In the genomic region with DNA sequence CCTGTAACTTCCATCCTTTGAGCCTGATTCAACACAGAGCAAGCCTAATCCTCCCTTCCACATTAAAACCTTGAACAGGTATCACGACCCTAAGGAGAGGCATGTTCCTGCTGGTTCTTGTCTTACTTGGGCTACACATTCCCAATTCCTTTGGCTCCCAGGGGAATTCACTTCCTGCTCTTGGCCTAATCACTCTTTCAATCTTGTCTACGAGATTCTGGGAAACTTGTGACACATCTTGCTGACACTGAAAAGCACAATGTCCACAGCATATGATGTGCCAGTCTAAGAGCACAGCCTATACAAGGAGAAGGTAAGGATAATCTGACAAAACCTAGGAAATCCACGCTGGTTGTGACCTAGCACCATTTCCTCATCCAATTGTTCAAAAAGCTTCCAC, we compare ENCODE assay signal across 23 cellular contexts.
DNase-seq lines count a peak whose midpoint lies in the region; ATAC-seq, FAIRE-seq and TF ChIP-seq lines count a peak whose summit lies in the region.
"Had no signal": no experiment of that assay in that cellular context is flagged by ENCODE, and none has a peak within 500 bp of the region (broad histone marks: within the 10 kb centered on the region; RNA-seq: fewer than 3 reads in every experiment).

No MANE protein-coding gene starts in this region.

- H3K27me3 Mint-ChIP-seq in GM23338 (ENCODE audit: insufficient read depth, low read depth, poor library complexity) = peaks cover 5% of the 10 kb centered on the region
- H3K27me3 Mint-ChIP-seq: activated T-cell treated with anti-CD3 and anti-CD28 coated beads, Interleukin-2, amount 50 U/mL, for 24 hours; IgD-negative memory B cell; T-helper 17 cell had no signal

- H3K27me3 ChIP-seq in GM23338 (ENCODE audit: insufficient read depth) (no peaks in the 10 kb centered on the region), bronchial epithelial cell (ENCODE audit: control insufficient read depth, insufficient read depth, low read length) (no peaks in the 10 kb centered on the region), HepG2 (ENCODE audit: control insufficient read depth in 1 of 2, insufficient read depth in 2 of 2, low read length in 2 of 2) (no peaks in the 10 kb centered on the region)
- H3K27me3 ChIP-seq: colonic mucosa had no signal

- POLR2A ChIA-PET in HepG2 (lab: Yijun Ruan, JAX) = no interaction called here

- TF ChIP-seq RAD21 in HepG2 (CRISPR knock-in tag; IDR thresholded peaks at IDR 0.05) = no peak

- no peak for ATAC-seq in GM23338
- no peak for ATAC-seq in HG03196 (IDR thresholded peaks at IDR 0.05; ENCODE audit: unreplicated experiment)
- no peak for ATAC-seq in HepG2
- no peak for ATAC-seq in GM21528 (IDR thresholded peaks at IDR 0.05; ENCODE audit: low FRiP score, unreplicated experiment)
- ATAC-seq: activated CD8-positive, alpha-beta T cell treated with anti-CD3 and anti-CD28 coated beads, Interleukin-2, amount 10 ng/mL, durations not matched to agents 7 days and 5 days; activated naive CD4-positive, alpha-beta T cell treated with anti-CD3 and anti-CD28 coated beads, Interleukin-2, amount 50 U/mL, for 72 hours; CD8-positive, alpha-beta T cell; right cardiac atrium; T-helper 17 cell had no signal

- DNase-seq in AG10803 (ENCODE audit: low read depth) (peak; percentile 30), GM23338 (ENCODE audit: low spot score) (no peak), bronchial epithelial cell (ENCODE audit: low read depth) (peak; percentile 31), fibroblast of the aortic adventitia (ENCODE audit: low read depth) (peak; percentile 24), HepG2 (ENCODE audit: low spot score) (no peak), cerebellar cortex (ENCODE audit: low spot score) (no peak)
- DNase-seq: activated CD8-positive, alpha-beta T cell treated with anti-CD3 and anti-CD28 coated beads, Interleukin-2, amount 10 ng/mL, durations not matched to agents 7 days and 5 days; activated T-cell treated with anti-CD3 and anti-CD28 coated beads, Interleukin-2, amount 50 U/mL, for 24 hours; CD8-positive, alpha-beta T cell; colonic mucosa; DMS53; MV-4-11; NCI-H2029; right cardiac atrium; SIG-M5; stimulated activated CD4-positive, alpha-beta T cell treated with anti-CD3 and anti-CD28 coated beads, Interleukin-15, amount 100 ng/mL, for 24 hours; T-helper 17 cell; WERI-Rb-1 had no signal

- H2AFZ ChIP-seq in GM23338 = no peak overlapping the region
- no peak overlapping the region for H2AFZ ChIP-seq in HepG2 (ENCODE audit: low read length)

- H3F3A ChIP-seq in GM23338 (replicated peaks; ENCODE audit: low read depth) = no peaks in the 10 kb centered on the region

- H4K20me1 ChIP-seq in GM23338 (replicated peaks; ENCODE audit: insufficient read depth) (no peaks in the 10 kb centered on the region), HepG2 (ENCODE audit: insufficient read depth, low read length) (no peaks in the 10 kb centered on the region)

- peaks cover 7% of the 10 kb centered on the region; the same call in 1 of the 2 replicates for H3K4me1 ChIP-seq in GM23338 (ENCODE audit: insufficient read depth)
- no peaks in the 10 kb centered on the region for H3K4me1 ChIP-seq in HepG2 (ENCODE audit: insufficient read depth, low read length)
- H3K4me1 ChIP-seq: colonic mucosa had no signal

- H3K4me3 ChIP-seq in AG10803 (ENCODE audit: low read length) = no peak overlapping the region
- no peak overlapping the region for H3K4me3 ChIP-seq in GM23338
- no peak overlapping the region for H3K4me3 ChIP-seq in bronchial epithelial cell (ENCODE audit: low read depth, low read length)
- H3K4me3 ChIP-seq in fibroblast of the aortic adventitia (ENCODE audit: low read depth, low read length) = no peak overlapping the region
- H3K4me3 ChIP-seq in HepG2 (replicated peaks in 1 of 3; ENCODE audit: insufficient read depth in 1 of 3, low read depth in 2 of 3, low read length in 3 of 3) = no peak overlapping the region
- H3K4me3 ChIP-seq: colonic mucosa had no signal

- TF ChIP-seq POLR2A in HepG2 (IDR thresholded peaks at IDR 0.05; ENCODE audit: insufficient read depth in 1 of 2, low read depth in 2 of 2, low read length in 2 of 2) = no peak

- TF ChIP-seq EP300 in HepG2 (IDR thresholded peaks at IDR 0.05; ENCODE audit: low read depth in 2 of 2, low read length in 2 of 2) (no peak), HepG2 (CRISPR knock-in tag; IDR thresholded peaks at IDR 0.05; ENCODE audit: borderline replicate concordance) (no peak)

- WGBS in HepG2 (ENCODE audit: low lambda C conversion rate) = 62% methylated on average over 3 of the region's 3 CpGs

- no peaks in the 10 kb centered on the region for H3K9me2 ChIP-seq in GM23338 (ENCODE audit: insufficient read depth)

- FAIRE-seq in bronchial epithelial cell (lab: Jason Lieb, UNC) (no peak), HepG2 (lab: Jason Lieb, UNC) (no peak)
- FAIRE-seq: astrocyte had no signal

- 0 out of 2 replicates have a peak overlapping the region, but pooled peaks have one; percentile 42 for H3K27ac Mint-ChIP-seq in GM23338
- H3K27ac Mint-ChIP-seq: activated CD8-positive, alpha-beta T cell treated with anti-CD3 and anti-CD28 coated beads, Interleukin-2, amount 10 ng/mL, durations not matched to agents 7 days and 5 days; activated T-cell treated with anti-CD3 and anti-CD28 coated beads, Interleukin-2, amount 50 U/mL, for 24 hours; CD8-positive, alpha-beta T cell; IgD-negative memory B cell; T-helper 17 cell had no signal

- H3K79me2 ChIP-seq in GM23338 (replicated peaks; ENCODE audit: insufficient read depth) (no peaks in the 10 kb centered on the region), HepG2 (ENCODE audit: insufficient read depth, low read length) (no peaks in the 10 kb centered on the region)

- peak overlapping the region; percentile 64; the same call in 1 of the 2 replicates for H3K27ac ChIP-seq in GM23338 (ENCODE audit: low read depth)
- no peak overlapping the region for H3K27ac ChIP-seq in HepG2 (ENCODE audit: extremely low read length, insufficient read depth, low read length)
- H3K27ac ChIP-seq: colonic mucosa, WERI-Rb-1 had no signal

- BruUV-seq in HepG2 (replicated peaks; lab: Mats Ljungman, UMichigan) = no TSS peak

- peaks cover 13% of the 10 kb centered on the region; the same call in 2 of the 3 replicates for H3K4me1 Mint-ChIP-seq in GM23338
- H3K4me1 Mint-ChIP-seq: T-helper 17 cell had no signal

- H3K36me3 Mint-ChIP-seq in GM23338 (ENCODE audit: low read depth) = peaks cover 71% of the 10 kb centered on the region
- H3K36me3 Mint-ChIP-seq: activated naive CD4-positive, alpha-beta T cell treated with anti-CD3 and anti-CD28 coated beads, Interleukin-2, amount 50 U/mL, for 72 hours; IgD-negative memory B cell had no signal

- in situ Hi-C loops in HepG2 (cut with HindIII; ENCODE audit: extremely low pct_ligation_motif_present, low pct_unique_long_range_greater_than_20kb) = no loop called here

- H3K9me3 ChIP-seq in HepG2 (ENCODE audit: low read length) = no peaks in the 10 kb centered on the region
- H3K9me3 ChIP-seq: colonic mucosa had no signal

- no peak overlapping the region for H3K4me3 Mint-ChIP-seq in GM23338
- H3K4me3 Mint-ChIP-seq: activated CD8-positive, alpha-beta T cell treated with anti-CD3 and anti-CD28 coated beads, Interleukin-2, amount 10 ng/mL, durations not matched to agents 7 days and 5 days; activated T-cell treated with anti-CD3 and anti-CD28 coated beads, Interleukin-2, amount 50 U/mL, for 24 hours; CD8-positive, alpha-beta T cell; IgD-negative memory B cell; T-helper 17 cell had no signal

- intact Hi-C loops in HepG2 (cut with micrococcal nuclease; ENCODE audit: unreplicated experiment) = no loop called here

- CTCF ChIA-PET in HepG2 (lab: Yijun Ruan, JAX; ENCODE audit: low intra/inter-chr PET ratio, low total read pairs) = no interaction called here

- H3K36me3 ChIP-seq in GM23338 (ENCODE audit: insufficient read depth) (peaks cover 45% of the 10 kb centered on the region; the same call in 1 of the 2 replicates), bronchial epithelial cell (ENCODE audit: control insufficient read depth, insufficient read depth, low read length) (peaks cover 6% of the 10 kb centered on the region), HepG2 (replicated peaks in 1 of 2; ENCODE audit: control insufficient read depth in 1 of 2, insufficient read depth in 2 of 2, low read length in 2 of 2) (peaks cover 7 to 14% of the 10 kb centered on the region in 2 experiments; a peak in 3 of 5 replicates)

- H3K9ac ChIP-seq in HepG2 (ENCODE audit: insufficient read depth, low read depth, low read length) = no peak overlapping the region

- H3K4me2 ChIP-seq in GM23338 (no peak overlapping the region), HepG2 (ENCODE audit: low read depth, low read length) (no peak overlapping the region)

- H3K9me3 Mint-ChIP-seq in GM23338 = no peaks in the 10 kb centered on the region
- H3K9me3 Mint-ChIP-seq: activated naive CD4-positive, alpha-beta T cell treated with anti-CD3 and anti-CD28 coated beads, Interleukin-2, amount 50 U/mL, for 72 hours; activated T-cell treated with anti-CD3 and anti-CD28 coated beads, Interleukin-2, amount 50 U/mL, for 24 hours; CD8-positive, alpha-beta T cell; IgD-negative memory B cell had no signal

- TF ChIP-seq CTCF in AG10803 (conservative IDR thresholded peaks at IDR 0.05; ENCODE audit: low read length) = no peak
- no peak for TF ChIP-seq CTCF in GM23338 (conservative IDR thresholded peaks at IDR 0.05; ENCODE audit: low read depth in 2 of 2)
- no peak for TF ChIP-seq CTCF in bronchial epithelial cell (IDR thresholded peaks at IDR 0.05; ENCODE audit: insufficient read depth, low read length, severe bottlenecking)
- no peak for TF ChIP-seq CTCF in fibroblast of the aortic adventitia (IDR thresholded peaks at IDR 0.05; ENCODE audit: insufficient read depth, low read length)
- no peak for TF ChIP-seq CTCF in HepG2 (CRISPR knock-in tag; IDR thresholded peaks at IDR 0.05)

TF ChIP-seq in HepG2, 621 proteins besides CTCF, POLR2A, EP300 and RAD21 (continues in another document):
- TF ChIP-seq, protein P1, sequence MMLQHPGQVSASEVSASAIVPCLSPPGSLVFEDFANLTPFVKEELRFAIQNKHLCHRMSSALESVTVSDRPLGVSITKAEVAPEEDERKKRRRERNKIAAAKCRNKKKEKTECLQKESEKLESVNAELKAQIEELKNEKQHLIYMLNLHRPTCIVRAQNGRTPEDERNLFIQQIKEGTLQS (CRISPR knock-in tag; IDR thresholded peaks at IDR 0.05) = no peak
- TF ChIP-seq HNRNPK (IDR thresholded peaks at IDR 0.05; ENCODE audit: low read depth, low read length, poor library complexity, severe bottlenecking) = no peak
- no peak for TF ChIP-seq MEIS1 (CRISPR knock-in tag; IDR thresholded peaks at IDR 0.05; ENCODE audit: borderline replicate concordance)
- no peak for TF ChIP-seq ZNF567 (CRISPR knock-in tag; IDR thresholded peaks at IDR 0.05; ENCODE audit: borderline replicate concordance)
- no peak for TF ChIP-seq TBP (CRISPR knock-in tag; IDR thresholded peaks at IDR 0.05)
- TF ChIP-seq MXI1 (IDR thresholded peaks at IDR 0.05; ENCODE audit: borderline replicate concordance, low read depth, low read length) = no peak
- TF ChIP-seq SMAD1 (CRISPR knock-in tag; IDR thresholded peaks at IDR 0.05; ENCODE audit: borderline replicate concordance, low read depth) = no peak
- no peak for TF ChIP-seq MED13 (CRISPR knock-in tag; IDR thresholded peaks at IDR 0.05)
- TF ChIP-seq ZNF709 (CRISPR knock-in tag; IDR thresholded peaks at IDR 0.05) = no peak
- no peak for TF ChIP-seq NFKBIZ (CRISPR knock-in tag; IDR thresholded peaks at IDR 0.05)

Comparison
In these comparisons a context has a peak if more than half of its experiments do, and no peak if none do; other contexts are left out.
1. DNase-seq: peak in AG10803 (single experiment), bronchial epithelial cell (single experiment) and fibroblast of the aortic adventitia (single experiment); none in GM23338 (single experiment), HepG2 (single experiment) and cerebellar cortex (single experiment).